Comparison of ENCODE assay signal across 19 cellular contexts in the genomic region with DNA sequence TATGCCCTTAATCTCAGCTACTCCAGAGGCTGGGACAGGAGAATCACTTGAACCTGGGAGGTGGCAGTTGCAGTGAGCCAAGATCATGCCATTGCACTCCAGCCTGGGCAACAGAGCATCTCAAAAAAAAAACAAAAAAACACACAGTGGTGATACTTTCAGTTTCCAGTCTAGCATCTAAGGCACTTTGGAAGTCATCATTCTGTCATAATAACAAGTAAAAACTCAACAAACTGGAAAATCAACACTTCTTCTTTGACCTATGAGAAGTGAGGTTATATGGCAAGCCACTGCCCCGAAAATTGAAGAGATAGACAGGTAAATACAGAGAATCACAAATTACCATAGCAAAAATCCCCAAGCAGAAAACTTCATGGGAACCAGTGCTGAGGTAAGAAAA. TPM values are rescaled to one million over a fixed set of nuclear protein-coding genes. Genes with fewer than 3 reads are reported as not detected.
"Had no signal": no experiment of that assay in that cellular context is flagged by ENCODE, and none has a peak within 500 bp of the region (broad histone marks: within the 10 kb centered on the region; RNA-seq: fewer than 3 reads in every experiment).

No MANE protein-coding gene starts in this region.

- H3K27ac ChIP-seq: PC-9 had no signal

- H3K4me3 Mint-ChIP-seq: activated B cell treated with CpG ODN at 0.5 μM for 24 hours; activated CD4-positive, alpha-beta memory T cell treated with anti-CD3 and anti-CD28 coated beads for 36 hours; activated naive CD4-positive, alpha-beta T cell treated with anti-CD3 and anti-CD28 coated beads, Interleukin-2, amount 50 U/mL, for 24 hours; brain; central memory CD8-positive, alpha-beta T cell had no signal

- H3K4me1 Mint-ChIP-seq: activated B cell treated with CpG ODN at 0.5 μM for 24 hours; brain; central memory CD8-positive, alpha-beta T cell had no signal

- H3K36me3 Mint-ChIP-seq: brain had no signal

- H3K27ac Mint-ChIP-seq: activated B cell treated with CpG ODN at 0.5 μM for 24 hours; activated CD4-positive, alpha-beta memory T cell treated with anti-CD3 and anti-CD28 coated beads for 36 hours; activated naive CD4-positive, alpha-beta T cell treated with anti-CD3 and anti-CD28 coated beads, Interleukin-2, amount 50 U/mL, for 24 hours; brain had no signal

- H3K27me3 Mint-ChIP-seq: activated B cell treated with CpG ODN at 0.5 μM for 24 hours; activated CD4-positive, alpha-beta memory T cell treated with anti-CD3 and anti-CD28 coated beads for 36 hours; activated naive CD4-positive, alpha-beta T cell treated with anti-CD3 and anti-CD28 coated beads, Interleukin-2, amount 50 U/mL, for 24 hours; central memory CD8-positive, alpha-beta T cell had no signal

- H3K4me3 ChIP-seq: PC-9 had no signal

- DNase-seq: activated B cell treated with CpG ODN at 0.5 μM for 24 hours; activated CD4-positive, alpha-beta memory T cell treated with anti-CD3 and anti-CD28 coated beads for 36 hours; activated CD4-positive, alpha-beta T cell treated with anti-CD3 and anti-CD28 coated beads for 1 hour; activated CD8-positive, alpha-beta memory T cell treated with anti-CD3 and anti-CD28 coated beads for 24 hours; activated gamma-delta T cell treated with Interleukin-2 at 50 U/mL for 16 hours; amygdala; NCI-H1105 treated with DMSO at 0.1 percent for 48 hours; NCI-H1436 treated with DMSO at 0.1 percent for 48 hours; NCI-H187 treated with DMSO at 0.1 percent for 48 hours; NCI-H2081 treated with DMSO at 0.1 percent for 48 hours; NCI-H446; NCI-H524; PC-9; SHP77 treated with DMSO at 0.1 percent for 48 hours; T-helper 2 cell; T1000 had no signal

- H3K9me3 Mint-ChIP-seq: activated B cell treated with CpG ODN at 0.5 μM for 24 hours; activated CD4-positive, alpha-beta memory T cell treated with anti-CD3 and anti-CD28 coated beads for 36 hours; activated naive CD4-positive, alpha-beta T cell treated with anti-CD3 and anti-CD28 coated beads, Interleukin-2, amount 50 U/mL, for 24 hours; brain; central memory CD8-positive, alpha-beta T cell had no signal

RNA-seq across cellular contexts. Expression of a gene that starts 51.9 kb away (rescaled TPM):
- total RNA-seq: PC-9 had no signal
